ENCODE assay signal across 23 cellular contexts in genomic region chr4:1842339-1842895, GRCh38. TPM values are rescaled to one million over a fixed set of nuclear protein-coding genes. Genes with fewer than 3 reads are reported as not detected.
A peak's percentile ranks its signal among the peaks of the same experiment; 100 is the strongest.
DNase-seq lines count a peak whose midpoint lies in the region; ATAC-seq, FAIRE-seq and TF ChIP-seq lines count a peak whose summit lies in the region.
"Had no signal": no experiment of that assay in that cellular context is flagged by ENCODE, and none has a peak within 500 bp of the region (broad histone marks: within the 10 kb centered on the region; RNA-seq: fewer than 3 reads in every experiment).

No MANE protein-coding gene starts in this region.

- H3K9me3 ChIP-seq in H9 (ENCODE audit: control insufficient read depth, low read depth, low read length) (no peaks in the 10 kb centered on the region), fibroblast of lung (ENCODE audit: control insufficient read depth, insufficient read depth, low read depth, low read length) (no peaks in the 10 kb centered on the region), osteoblast (ENCODE audit: low read depth, low read length) (no peaks in the 10 kb centered on the region)
- H3K9me3 ChIP-seq: SJSA1 had no signal

- H3K79me1 ChIP-seq in H9 (ENCODE audit: insufficient read depth, low read depth, low read length, poor library complexity, severe bottlenecking), result no peaks in the 10 kb centered on the region

- H3K18ac ChIP-seq in H9 (ENCODE audit: insufficient read length, low read depth, low read length), result no peak overlapping the region

- H3K27me3 Mint-ChIP-seq in H9 (ENCODE audit: low read depth), result no peaks in the 10 kb centered on the region
- H3K27me3 Mint-ChIP-seq: activated CD4-positive, alpha-beta T cell treated with anti-CD3 and anti-CD28 coated beads for 36 hours had no signal

- H3K9ac ChIP-seq in H9 (ENCODE audit: extremely low read depth, insufficient read length, low read length) (no peak overlapping the region), fibroblast of lung (ENCODE audit: insufficient read depth, low read length) (no peak overlapping the region)

- H2AK5ac ChIP-seq in H9 (ENCODE audit: insufficient read length, low read length), result no peak overlapping the region

- H2BK12ac ChIP-seq in H9 (ENCODE audit: insufficient read length, low read depth, low read length), result no peak overlapping the region

- CTCF ChIA-PET in RWPE1 (lab: Yijun Ruan, JAX), result interaction anchor here (1.0 kb wide), 1 partner anchor 56 kb away, joined by 4 read pairs; no protein-coding TSS in a partner anchor

- no peaks in the 10 kb centered on the region for H3K4me1 Mint-ChIP-seq in H9

- no peak overlapping the region; the same call in 1 of the 2 replicates for H3K14ac ChIP-seq in H9 (ENCODE audit: insufficient read depth, low read length)

- no peak overlapping the region for H3K4ac ChIP-seq in H9 (ENCODE audit: low read depth, low read length)

- H3K27ac ChIP-seq in H9 (ENCODE audit: insufficient read length, low read depth, low read length) (no peak overlapping the region), RWPE1 (peak overlapping the region; percentile 32; the same call in 1 of the 2 replicates), fibroblast of lung (ENCODE audit: insufficient read depth, low read length) (peak overlapping the region; percentile 61), osteoblast (ENCODE audit: low read depth, low read length) (peak overlapping the region; percentile 62)
- H3K27ac ChIP-seq: SJSA1 had no signal

- H4K20me1 ChIP-seq in H9 (ENCODE audit: control insufficient read depth, insufficient read depth, insufficient read length) (no peaks in the 10 kb centered on the region), fibroblast of lung (ENCODE audit: control insufficient read depth, extremely low read depth, insufficient read depth, low read length) (peaks cover 2% of the 10 kb centered on the region), osteoblast (ENCODE audit: insufficient read depth, low read length) (peaks cover 33% of the 10 kb centered on the region)

- H3K4me3 Mint-ChIP-seq in H9, result no peak overlapping the region
- H3K4me3 Mint-ChIP-seq: activated CD4-positive, alpha-beta T cell treated with anti-CD3 and anti-CD28 coated beads for 36 hours had no signal

- TF ChIP-seq CTCF in H9 (conservative IDR thresholded peaks at IDR 0.05) (peak; percentile 39; the same call in 2 of the 3 replicates), RWPE1 (conservative IDR thresholded peaks at IDR 0.05; ENCODE audit: low read depth) (no peak), fibroblast of lung (conservative IDR thresholded peaks at IDR 0.05 in 1 of 2, IDR thresholded peaks at IDR 0.05 in 1 of 2; ENCODE audit: low read depth in 1 of 2, low read length in 2 of 2) (no peak), osteoblast (IDR thresholded peaks at IDR 0.05; ENCODE audit: extremely low read depth, low read depth, low read length) (no peak)

- H4K8ac ChIP-seq in H9 (replicated peaks; ENCODE audit: insufficient read length, low read depth, low read length), result no peak overlapping the region

- no peaks in the 10 kb centered on the region for H3K23me2 ChIP-seq in H9 (ENCODE audit: insufficient read length, low read depth, low read length, poor library complexity, severe bottlenecking)

- DNase-seq in H9 (peak; percentile 51), RWPE1 (ENCODE audit: low spot score) (no peak), fibroblast of lung (ENCODE audit: low read depth in 2 of 2) (peak in 1 of 2 donors; percentile 15), osteoblast (ENCODE audit: insufficient read length, low spot score, missing footprints) (no peak), NCI-H345 (lab: John Stamatoyannopoulos, UW) (no peak), urothelium cell line (ENCODE audit: low spot score) (no peak)
- DNase-seq: activated CD4-positive, alpha-beta T cell treated with anti-CD3 and anti-CD28 coated beads for 36 hours; activated T-cell treated with anti-CD3 and anti-CD28 coated beads for 4 hours; AML-193; Calu3; effector memory CD4-positive, alpha-beta T cell; KBM-7; NCI-H2081; NCI-H526; nucleus accumbens; stimulated activated CD4-positive, alpha-beta T cell treated with anti-CD3 and anti-CD28 coated beads, Interleukin-4, amount 100 ng/mL, for 24 hours had no signal

- H2BK5ac ChIP-seq in H9 (ENCODE audit: insufficient read length, low read length), result no peak overlapping the region

- H4K91ac ChIP-seq in H9 (ENCODE audit: insufficient read length, low read depth, low read length), result no peak overlapping the region

- H2AFZ ChIP-seq in H9 (ENCODE audit: low read length), result no peak overlapping the region
- no peak overlapping the region for H2AFZ ChIP-seq in fibroblast of lung (ENCODE audit: low read length)
- no peak overlapping the region for H2AFZ ChIP-seq in osteoblast (ENCODE audit: low read length)

- H3K27ac Mint-ChIP-seq in H9, result peak overlapping the region in 1 of 3 experiments; percentile 68; a peak in 2 of 7 replicates
- H3K27ac Mint-ChIP-seq: activated CD4-positive, alpha-beta T cell treated with anti-CD3 and anti-CD28 coated beads for 36 hours had no signal

- no peak overlapping the region for H3K23ac ChIP-seq in H9 (ENCODE audit: insufficient read length, low read depth, low read length)

- no peak overlapping the region for H2BK20ac ChIP-seq in H9 (ENCODE audit: low read depth, low read length, poor library complexity, severe bottlenecking)

- H3K56ac ChIP-seq in H9 (ENCODE audit: insufficient read length, low read depth, low read length), result no peak overlapping the region

- WGBS in H9 (ENCODE audit: extremely low coverage, insufficient read length, low lambda C conversion rate), result no CpG with 5 or more reads among the region's 13 CpGs

- no peak for ATAC-seq in HG03432 (IDR thresholded peaks at IDR 0.05; ENCODE audit: unreplicated experiment)
- no peak for ATAC-seq in HG02798 (IDR thresholded peaks at IDR 0.05; ENCODE audit: poor library complexity, unreplicated experiment)
- ATAC-seq: activated CD4-positive, alpha-beta T cell treated with anti-CD3 and anti-CD28 coated beads for 36 hours; activated naive CD4-positive, alpha-beta T cell treated with anti-CD3 and anti-CD28 coated beads, Interleukin-2, amount 50 U/mL, for 72 hours; GM12878 had no signal

- no peak overlapping the region for H3K4me2 ChIP-seq in H9 (ENCODE audit: insufficient read depth, insufficient read length, low read length)
- peak overlapping the region; percentile 44 for H3K4me2 ChIP-seq in fibroblast of lung (ENCODE audit: extremely low read depth, insufficient read depth, low read length)
- H3K4me2 ChIP-seq in osteoblast (ENCODE audit: insufficient read depth, low read length), result peak overlapping the region; percentile 15

- H3K4me3 ChIP-seq in fibroblast of lung (replicated peaks in 1 of 4; ENCODE audit: control extremely low read depth in 1 of 4, insufficient read depth in 1 of 4, low read depth in 3 of 4, low read length in 4 of 4), result no peak overlapping the region
- H3K4me3 ChIP-seq in osteoblast (ENCODE audit: insufficient read depth, low read length), result no peak overlapping the region
- H3K4me3 ChIP-seq: GM12878, SJSA1 had no signal

- no peak for FAIRE-seq in urothelium cell line (lab: Jason Lieb, UNC)
- FAIRE-seq: bronchial epithelial cell, G401.6, GM12878 had no signal

- H2BK120ac ChIP-seq in H9 (ENCODE audit: low read depth, low read length, poor library complexity, severe bottlenecking), result no peak overlapping the region

- H3K36me3 Mint-ChIP-seq in H9 (ENCODE audit: insufficient read depth in 1 of 3, low read depth in 3 of 3), result peaks cover 26 to 65% (median 48%) of the 10 kb centered on the region in 3 experiments; a peak in 6 of 7 replicates

- H3K9me3 Mint-ChIP-seq in H9, result no peaks in the 10 kb centered on the region
- H3K9me3 Mint-ChIP-seq: activated naive CD4-positive, alpha-beta T cell treated with anti-CD3 and anti-CD28 coated beads, Interleukin-2, amount 50 U/mL, for 72 hours had no signal

- no peak overlapping the region for H4K5ac ChIP-seq in H9 (ENCODE audit: insufficient read length, low read depth, low read length)

- H3K27me3 ChIP-seq in H9 (ENCODE audit: insufficient read depth, low read length), result no peaks in the 10 kb centered on the region
- no peaks in the 10 kb centered on the region for H3K27me3 ChIP-seq in fibroblast of lung (ENCODE audit: control insufficient read depth, insufficient read depth, low read length)
- H3K27me3 ChIP-seq in osteoblast (ENCODE audit: insufficient read depth, low read length), result no peaks in the 10 kb centered on the region
- H3K27me3 ChIP-seq: SJSA1 had no signal

- H3K36me3 ChIP-seq in fibroblast of lung (ENCODE audit: control insufficient read depth, insufficient read depth, low read length) (peaks cover 16% of the 10 kb centered on the region), osteoblast (ENCODE audit: insufficient read depth, low read length) (peaks cover 58% of the 10 kb centered on the region)
- H3K36me3 ChIP-seq: SJSA1 had no signal

- H3T11ph ChIP-seq in H9 (ENCODE audit: low read length), result no peak overlapping the region

- no peak overlapping the region for H2BK15ac ChIP-seq in H9 (ENCODE audit: low read depth, low read length)

- POLR2A ChIA-PET in RWPE1 (lab: Yijun Ruan, JAX; ENCODE audit: low non-redundant PET), result no interaction called here

- H3K4me1 ChIP-seq in H9 (ENCODE audit: insufficient read depth, low read length) (no peaks in the 10 kb centered on the region), fibroblast of lung (ENCODE audit: control insufficient read depth, extremely low read depth, insufficient read depth, low read length) (peaks cover 21% of the 10 kb centered on the region), osteoblast (ENCODE audit: insufficient read depth, low read length) (peaks cover 20% of the 10 kb centered on the region)
- H3K4me1 ChIP-seq: SJSA1 had no signal

- H3K79me2 ChIP-seq in H9 (ENCODE audit: insufficient read depth, low read length) (no peaks in the 10 kb centered on the region), fibroblast of lung (ENCODE audit: control insufficient read depth, insufficient read depth, low read length) (peaks cover 28% of the 10 kb centered on the region), osteoblast (ENCODE audit: insufficient read depth, low read length) (peaks cover 58% of the 10 kb centered on the region)

RNA-seq across cellular contexts. Expression of gene LETM1, which starts 13.5 kb away (rescaled TPM):
- total RNA-seq in H9 (2021) (41.3 and 43.4 TPM in 2 replicates), fibroblast of lung (70.4 TPM in 2 replicates), osteoblast (68.4 and 75.3 TPM in 2 replicates)
- 15.8 and 23.6 TPM in 2 replicates for polyA plus RNA-seq in fibroblast of lung
- polyA plus RNA-seq in fibroblast of lung (2012), result 22.7 and 30.5 TPM in 2 replicates
- polyA minus RNA-seq in fibroblast of lung (ENCODE audit: low replicate concordance), result 52.0 and 52.7 TPM in 2 replicates

RNA-seq across cellular contexts. Expression of gene NSD2, which starts 28.8 kb away (rescaled TPM):
- total RNA-seq in H9 (2021) (123 and 136 TPM in 2 replicates), fibroblast of lung (43.7 and 68.4 TPM in 2 replicates), osteoblast (53.0 and 58.6 TPM in 2 replicates)
- polyA plus RNA-seq in fibroblast of lung, result 26.6 and 53.5 TPM in 2 replicates
- polyA plus RNA-seq in fibroblast of lung (2012), result 27.8 and 55.0 TPM in 2 replicates
- 30.4 and 87.4 TPM in 2 replicates for polyA minus RNA-seq in fibroblast of lung (ENCODE audit: low replicate concordance)

RNA-seq across cellular contexts. Expression of gene FGFR3, which starts 49.3 kb away (rescaled TPM):
- total RNA-seq in H9 (2021) (75.7 and 81.2 TPM in 2 replicates), fibroblast of lung (under 0.01 and 0.33 TPM in 2 replicates), osteoblast (0.29 and 0.36 TPM in 2 replicates)
- polyA plus RNA-seq in fibroblast of lung, result 0.11 and 0.19 TPM in 2 replicates
- polyA plus RNA-seq in fibroblast of lung (2012), result 0.21 and 0.32 TPM in 2 replicates
- polyA minus RNA-seq in fibroblast of lung (ENCODE audit: low replicate concordance), result 0.24 TPM in 1 of 2 replicates, not detected in the other

Comparison
In these comparisons a context has a peak if more than half of its experiments do, and no peak if none do; other contexts are left out.
1. RNA of gene FGFR3, which starts 49.3 kb away (total RNA-seq): 75.7 to 81.2 TPM in H9; 0.29 to 0.36 TPM in osteoblast and under 0.01 to 0.33 TPM in fibroblast of lung; every median in the first group is over 10 times any median in the second.